ENCODE assay signal across 31 cellular contexts in the genomic region with DNA sequence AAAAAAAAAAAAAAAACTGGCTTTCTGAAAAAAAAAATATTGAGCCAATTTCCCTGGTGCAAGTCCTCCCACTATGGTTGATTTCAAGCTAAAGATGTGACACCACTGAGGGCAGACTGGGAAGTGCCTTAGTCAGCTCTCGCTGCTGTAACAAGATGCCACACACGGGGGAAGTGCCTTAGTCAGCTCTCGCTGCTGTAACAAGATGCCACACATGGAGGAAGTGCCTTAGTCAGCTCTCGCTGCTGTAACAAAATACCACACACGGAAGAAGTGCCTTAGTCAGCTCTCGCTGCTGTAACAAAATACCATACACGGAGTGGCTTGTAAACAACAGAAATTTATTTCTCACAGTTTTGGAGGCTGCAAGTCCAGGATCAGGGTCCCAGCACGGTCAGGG. TPM values are rescaled to one million over a fixed set of nuclear protein-coding genes. Genes with fewer than 3 reads are reported as not detected.
"Had no signal": no experiment of that assay in that cellular context is flagged by ENCODE, and none has a peak within 500 bp of the region (broad histone marks: within the 10 kb centered on the region; RNA-seq: fewer than 3 reads in every experiment).

No MANE protein-coding gene starts in this region.

- H3K9me3 ChIP-seq: ascending aorta, body of pancreas, MG63, Peyer's patch had no signal

- DNase-seq: activated B cell treated with CpG ODN at 0.5 μM for 24 hours; activated CD4-positive, alpha-beta memory T cell treated with anti-CD3 and anti-CD28 coated beads, Interleukin-2, amount 10 ng/mL, durations not matched to agents 7 days and 5 days; activated CD4-positive, alpha-beta T cell treated with anti-CD3 and anti-CD28 coated beads for 1 hour; activated CD4-positive, alpha-beta T cell treated with anti-CD3 and anti-CD28 coated beads, Interleukin-2, amount 10 ng/mL, durations not matched to agents 7 days and 5 days; activated CD8-positive, alpha-beta memory T cell treated with anti-CD3 and anti-CD28 coated beads, Interleukin-2, amount 50 U/mL, for 48 hours; activated effector memory CD4-positive, alpha-beta T cell treated with Interleukin-2 at 50 U/mL for 16 hours; activated naive CD4-positive, alpha-beta T cell treated with Interleukin-2 at 50 U/mL for 16 hours; activated naive CD8-positive, alpha-beta T cell treated with anti-CD3 and anti-CD28 coated beads, Interleukin-2, amount 50 U/mL, for 24 hours; activated T-cell treated with anti-CD3 and anti-CD28 coated beads, Interleukin-2, amount 50 U/mL, for 1 hour; amniotic stem cell; body of pancreas; central memory CD4-positive, alpha-beta T cell; MG63; MV-4-11; NCI-H1105; NCI-H1436; NCI-H1694 treated with DMSO at 0.1 percent for 48 hours; NCI-H2029 treated with DMSO at 0.1 percent for 48 hours; NCI-H510A treated with DMSO at 0.1 percent for 48 hours; NCI-H69; NK-92 treated with Interleukin-12 subunit alpha and Interleukin-12 subunit beta, amount 100 ng/mL, for 24 hours; OCI-M1; Peyer's patch; SHP77; T-helper 17 cell; T-helper 9 cell had no signal

- H3K4me3 ChIP-seq: ascending aorta, body of pancreas, MG63, Peyer's patch had no signal

- H3K27ac ChIP-seq: ascending aorta, body of pancreas, Peyer's patch had no signal

- H3K4me1 ChIP-seq: ascending aorta had no signal

- FAIRE-seq: bronchial epithelial cell, TTC549 had no signal

- H3K27me3 ChIP-seq: ascending aorta had no signal

- H3K36me3 ChIP-seq: ascending aorta, MG63, Peyer's patch had no signal

- ATAC-seq: activated naive CD4-positive, alpha-beta T cell treated with anti-CD3 and anti-CD28 coated beads, Interleukin-2, amount 50 U/mL, for 72 hours; activated naive CD8-positive, alpha-beta T cell treated with anti-CD3 and anti-CD28 coated beads, Interleukin-2, amount 50 U/mL, for 24 hours; body of pancreas; T-helper 17 cell had no signal

RNA-seq across cellular contexts. Expression of gene BTNL9, which starts 23.4 kb away (rescaled TPM):
- total RNA-seq: activated CD4-positive, alpha-beta memory T cell treated with anti-CD3 and anti-CD28 coated beads, Interleukin-2, amount 10 ng/mL, durations not matched to agents 7 days and 5 days; activated CD4-positive, alpha-beta T cell treated with anti-CD3 and anti-CD28 coated beads, Interleukin-2, amount 10 ng/mL, durations not matched to agents 7 days and 5 days; bronchial epithelial cell; chondrocyte had no signal
